In genomic region chr2:234406085-234406484, GRCh38 we compare ENCODE assay signal across 17 cellular contexts.
A peak's percentile ranks its signal among the peaks of the same experiment; 100 is the strongest.
DNase-seq lines count a peak whose midpoint lies in the region; ATAC-seq, FAIRE-seq and TF ChIP-seq lines count a peak whose summit lies in the region.
"Had no signal": no experiment of that assay in that cellular context is flagged by ENCODE, and none has a peak within 500 bp of the region (broad histone marks: within the 10 kb centered on the region; RNA-seq: fewer than 3 reads in every experiment).

No MANE protein-coding gene starts in this region.

- H3K9me3 ChIP-seq in Caco-2: no peaks in the 10 kb centered on the region
- no peaks in the 10 kb centered on the region for H3K9me3 ChIP-seq in RWPE2 (ENCODE audit: severe bottlenecking)

- 0 out of 3 replicates have a peak, but pooled peaks have one; percentile 36 for ATAC-seq in RWPE2 (ENCODE audit: low read depth)
- no peak for ATAC-seq in Right ventricle myocardium inferior

- no peak overlapping the region for H3K27ac Mint-ChIP-seq in Caco-2 (ENCODE audit: unreplicated experiment)
- H3K27ac Mint-ChIP-seq: activated CD4-positive, alpha-beta T cell treated with anti-CD3 and anti-CD28 coated beads, Interleukin-2, amount 10 ng/mL, durations not matched to agents 7 days and 5 days had no signal

- H3K4me3 Mint-ChIP-seq in Caco-2 (ENCODE audit: unreplicated experiment): no peak overlapping the region
- H3K4me3 Mint-ChIP-seq: activated CD4-positive, alpha-beta T cell treated with anti-CD3 and anti-CD28 coated beads, Interleukin-2, amount 10 ng/mL, durations not matched to agents 7 days and 5 days had no signal

- intact Hi-C loops in Caco-2 (cut with micrococcal nuclease; ENCODE audit: unreplicated experiment) (loop anchor here (1.0 to 5.0 kb wide), 3 partner anchors 114 to 429 kb away; no protein-coding TSS in a partner anchor), Right ventricle myocardium inferior (cut with DNase I) (no loop called here)

- no peak for TF ChIP-seq POLR2A in GM12892 (IDR thresholded peaks at IDR 0.05; ENCODE audit: low read depth, low read length)

- TF ChIP-seq CTCF in Caco-2 (IDR thresholded peaks at IDR 0.05; ENCODE audit: insufficient read depth in 1 of 2, low read depth in 1 of 2, low read length in 1 of 2, severe bottlenecking in 1 of 2, unreplicated experiment in 1 of 2) (peak in 1 of 2 experiments; percentile 15), RWPE2 (IDR thresholded peaks at IDR 0.05; ENCODE audit: poor library complexity, severe bottlenecking) (peak; percentile 34), epithelial cell of proximal tubule (conservative IDR thresholded peaks at IDR 0.05; ENCODE audit: low read depth, low read length) (peak; percentile 26)

- no peaks in the 10 kb centered on the region for H3K27me3 Mint-ChIP-seq in Caco-2 (ENCODE audit: insufficient read depth, unreplicated experiment)
- H3K27me3 Mint-ChIP-seq: activated CD4-positive, alpha-beta T cell treated with anti-CD3 and anti-CD28 coated beads, Interleukin-2, amount 10 ng/mL, durations not matched to agents 7 days and 5 days had no signal

- peaks cover 30% of the 10 kb centered on the region for H3K4me1 ChIP-seq in Caco-2
- H3K4me1 ChIP-seq in RWPE2 (ENCODE audit: insufficient read depth, poor library complexity, severe bottlenecking): no peaks in the 10 kb centered on the region

- no peak overlapping the region for H3K27ac ChIP-seq in RWPE2 (ENCODE audit: poor library complexity, severe bottlenecking)

- CTCF ChIA-PET in Caco-2 (lab: Charles Lee): interaction anchor here (0.5 to 0.6 kb wide), 2 partner anchors 27 to 79 kb away, joined by 4 to 7 read pairs; no protein-coding TSS in a partner anchor

- H3K4me3 ChIP-seq in Caco-2 (ENCODE audit: low read depth, low read length): no peak overlapping the region
- H3K4me3 ChIP-seq in RWPE2 (ENCODE audit: severe bottlenecking): no peak overlapping the region
- H3K4me3 ChIP-seq in epithelial cell of proximal tubule (ENCODE audit: low read depth, low read length): no peak overlapping the region

- H3K36me3 ChIP-seq in Caco-2 (ENCODE audit: control insufficient read depth, insufficient read depth, low read length): no peaks in the 10 kb centered on the region
- no peaks in the 10 kb centered on the region for H3K36me3 ChIP-seq in RWPE2 (ENCODE audit: low read depth)

- peaks cover 8% of the 10 kb centered on the region for H3K36me3 Mint-ChIP-seq in Caco-2 (ENCODE audit: insufficient read depth, unreplicated experiment)

- no peak for FAIRE-seq in GM12892 (lab: Jason Lieb, UNC)
- FAIRE-seq: D721Med, TTC549 had no signal

- peaks cover 28% of the 10 kb centered on the region for H3K4me1 Mint-ChIP-seq in Caco-2 (ENCODE audit: low read depth, unreplicated experiment)

- POLR2A ChIA-PET in Caco-2 (lab: Charles Lee): no interaction called here

- DNase-seq in Caco-2 (peak; percentile 42 to 46), M059J (ENCODE audit: low read depth) (peak; percentile 18), RWPE2 (ENCODE audit: low spot score) (no peak), epithelial cell of proximal tubule (ENCODE audit: low read depth) (no peak), GM12892 (ENCODE audit: insufficient read length) (no peak), Right ventricle myocardium inferior (ENCODE audit: missing footprints) (no peak), activated T-cell treated with anti-CD3 and anti-CD28 coated beads for 4 hours (no peak)
- no peak for DNase-seq in effector CD8-positive, alpha-beta T cell (lab: John Stamatoyannopoulos, UW)
- DNase-seq: activated CD4-positive, alpha-beta T cell treated with anti-CD3 and anti-CD28 coated beads, Interleukin-2, amount 10 ng/mL, durations not matched to agents 7 days and 5 days; activated naive CD4-positive, alpha-beta T cell treated with anti-CD3 and anti-CD28 coated beads, Interleukin-2, amount 50 U/mL, for 16 hours; kidney glomerular epithelial cell; NCI-H2171 treated with DMSO at 0.1 percent for 48 hours; occipital lobe; stimulated activated CD4-positive, alpha-beta T cell treated with anti-CD3 and anti-CD28 coated beads, Interleukin-4, amount 100 ng/mL, for 1 hour; stimulated activated CD8-positive, alpha-beta memory T cell treated with anti-CD3 and anti-CD28 coated beads, Interleukin-4, amount 100 ng/mL, for 48 hours had no signal

- BruUV-seq in Caco-2 (replicated peaks; lab: Mats Ljungman, UMichigan): no TSS peak

- H3K27me3 ChIP-seq in Caco-2 (replicated peaks; ENCODE audit: control insufficient read depth, insufficient read depth, low read length): no peaks in the 10 kb centered on the region
- no peaks in the 10 kb centered on the region for H3K27me3 ChIP-seq in RWPE2 (ENCODE audit: insufficient read depth, poor library complexity, severe bottlenecking)

- H3K9me3 Mint-ChIP-seq in Caco-2 (ENCODE audit: unreplicated experiment): no peaks in the 10 kb centered on the region

Comparison
In these comparisons a context has a peak if more than half of its experiments do, and no peak if none do; other contexts are left out.
1. DNase-seq: peak in Caco-2 (2 of 2) and M059J (single experiment); none in RWPE2 (single experiment), epithelial cell of proximal tubule (single experiment), effector CD8-positive, alpha-beta T cell (single experiment), GM12892 (single experiment), Right ventricle myocardium inferior (single experiment) and activated T-cell treated with anti-CD3 and anti-CD28 coated beads for 4 hours (single experiment).